Comparison of ENCODE assay signal across 1 cellular context in the genomic region with DNA sequence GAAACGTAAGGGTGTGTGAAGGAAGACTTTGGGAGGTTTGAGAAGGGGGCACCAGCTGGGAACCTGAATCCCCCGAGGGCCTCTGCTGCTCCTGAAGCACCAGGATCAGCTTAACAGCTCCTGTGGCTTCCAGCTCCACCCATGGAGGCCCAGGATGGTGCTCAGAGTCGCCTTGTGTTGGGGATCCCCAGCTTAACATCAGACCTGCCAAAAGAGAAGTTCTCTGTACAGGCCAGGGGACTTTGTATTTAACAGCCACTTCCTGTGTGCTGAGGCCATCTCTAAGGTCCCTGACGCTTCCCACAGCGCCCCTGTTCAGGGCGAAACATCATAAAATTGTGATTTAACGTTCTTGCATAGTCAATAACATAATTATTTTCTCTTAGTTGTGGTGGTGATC.
TF ChIP-seq lines count a peak whose summit lies in the region.

No MANE protein-coding gene starts in this region.

TF ChIP-seq in GM12878, 131 proteins besides CTCF, POLR2A, EP300 and RAD21 (continued from another document):
- TF ChIP-seq, protein P1, sequence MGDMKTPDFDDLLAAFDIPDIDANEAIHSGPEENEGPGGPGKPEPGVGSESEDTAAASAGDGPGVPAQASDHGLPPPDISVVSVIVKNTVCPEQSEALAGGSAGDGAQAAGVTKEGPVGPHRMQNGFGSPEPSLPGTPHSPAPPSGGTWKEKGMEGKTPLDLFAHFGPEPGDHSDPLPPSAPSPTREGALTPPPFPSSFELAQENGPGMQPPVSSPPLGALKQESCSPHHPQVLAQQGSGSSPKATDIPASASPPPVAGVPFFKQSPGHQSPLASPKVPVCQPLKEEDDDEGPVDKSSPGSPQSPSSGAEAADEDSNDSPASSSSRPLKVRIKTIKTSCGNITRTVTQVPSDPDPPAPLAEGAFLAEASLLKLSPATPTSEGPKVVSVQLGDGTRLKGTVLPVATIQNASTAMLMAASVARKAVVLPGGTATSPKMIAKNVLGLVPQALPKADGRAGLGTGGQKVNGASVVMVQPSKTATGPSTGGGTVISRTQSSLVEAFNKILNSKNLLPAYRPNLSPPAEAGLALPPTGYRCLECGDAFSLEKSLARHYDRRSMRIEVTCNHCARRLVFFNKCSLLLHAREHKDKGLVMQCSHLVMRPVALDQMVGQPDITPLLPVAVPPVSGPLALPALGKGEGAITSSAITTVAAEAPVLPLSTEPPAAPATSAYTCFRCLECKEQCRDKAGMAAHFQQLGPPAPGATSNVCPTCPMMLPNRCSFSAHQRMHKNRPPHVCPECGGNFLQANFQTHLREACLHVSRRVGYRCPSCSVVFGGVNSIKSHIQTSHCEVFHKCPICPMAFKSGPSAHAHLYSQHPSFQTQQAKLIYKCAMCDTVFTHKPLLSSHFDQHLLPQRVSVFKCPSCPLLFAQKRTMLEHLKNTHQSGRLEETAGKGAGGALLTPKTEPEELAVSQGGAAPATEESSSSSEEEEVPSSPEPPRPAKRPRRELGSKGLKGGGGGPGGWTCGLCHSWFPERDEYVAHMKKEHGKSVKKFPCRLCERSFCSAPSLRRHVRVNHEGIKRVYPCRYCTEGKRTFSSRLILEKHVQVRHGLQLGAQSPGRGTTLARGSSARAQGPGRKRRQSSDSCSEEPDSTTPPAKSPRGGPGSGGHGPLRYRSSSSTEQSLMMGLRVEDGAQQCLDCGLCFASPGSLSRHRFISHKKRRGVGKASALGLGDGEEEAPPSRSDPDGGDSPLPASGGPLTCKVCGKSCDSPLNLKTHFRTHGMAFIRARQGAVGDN (IDR thresholded peaks at IDR 0.05), result peak; percentile 71
- peak; percentile 36; the same call in 1 of the 2 replicates for TF ChIP-seq MTA2 (IDR thresholded peaks at IDR 0.05; ENCODE audit: low read depth)
- TF ChIP-seq DPF2 (IDR thresholded peaks at IDR 0.05), result peak; percentile 46; the same call in 1 of the 2 replicates
- no peak for TF ChIP-seq BMI1 (IDR thresholded peaks at IDR 0.05; ENCODE audit: borderline replicate concordance)
- TF ChIP-seq, protein P2, sequence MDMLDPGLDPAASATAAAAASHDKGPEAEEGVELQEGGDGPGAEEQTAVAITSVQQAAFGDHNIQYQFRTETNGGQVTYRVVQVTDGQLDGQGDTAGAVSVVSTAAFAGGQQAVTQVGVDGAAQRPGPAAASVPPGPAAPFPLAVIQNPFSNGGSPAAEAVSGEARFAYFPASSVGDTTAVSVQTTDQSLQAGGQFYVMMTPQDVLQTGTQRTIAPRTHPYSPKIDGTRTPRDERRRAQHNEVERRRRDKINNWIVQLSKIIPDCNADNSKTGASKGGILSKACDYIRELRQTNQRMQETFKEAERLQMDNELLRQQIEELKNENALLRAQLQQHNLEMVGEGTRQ (IDR thresholded peaks at IDR 0.05; ENCODE audit: borderline replicate concordance, low read depth, low read length), result no peak
- no peak for TF ChIP-seq ASH2L (IDR thresholded peaks at IDR 0.05; ENCODE audit: borderline replicate concordance, low read depth)
- TF ChIP-seq, protein P3, sequence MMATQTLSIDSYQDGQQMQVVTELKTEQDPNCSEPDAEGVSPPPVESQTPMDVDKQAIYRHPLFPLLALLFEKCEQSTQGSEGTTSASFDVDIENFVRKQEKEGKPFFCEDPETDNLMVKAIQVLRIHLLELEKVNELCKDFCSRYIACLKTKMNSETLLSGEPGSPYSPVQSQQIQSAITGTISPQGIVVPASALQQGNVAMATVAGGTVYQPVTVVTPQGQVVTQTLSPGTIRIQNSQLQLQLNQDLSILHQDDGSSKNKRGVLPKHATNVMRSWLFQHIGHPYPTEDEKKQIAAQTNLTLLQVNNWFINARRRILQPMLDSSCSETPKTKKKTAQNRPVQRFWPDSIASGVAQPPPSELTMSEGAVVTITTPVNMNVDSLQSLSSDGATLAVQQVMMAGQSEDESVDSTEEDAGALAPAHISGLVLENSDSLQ (IDR thresholded peaks at IDR 0.05), result no peak
- TF ChIP-seq EED (IDR thresholded peaks at IDR 0.05; ENCODE audit: low read depth), result peak; percentile 51; the same call in 1 of the 2 replicates
- peak; percentile 56 for TF ChIP-seq MEF2B (IDR thresholded peaks at IDR 0.05; ENCODE audit: partially characterized antibody, poor library complexity, severe bottlenecking)
- TF ChIP-seq TCF12 (IDR thresholded peaks at IDR 0.05; ENCODE audit: low read depth, low read length), result no peak
- TF ChIP-seq NR2F1 (conservative IDR thresholded peaks at IDR 0.05), result 0 out of 2 replicates have a peak, but pooled peaks have one; percentile 11
- peak; percentile 26 to 50; a peak in 3 of 4 replicates for TF ChIP-seq IKZF2 (IDR thresholded peaks at IDR 0.05)
- peak; percentile 53 for TF ChIP-seq IKZF1 (conservative IDR thresholded peaks at IDR 0.05)
- no peak for TF ChIP-seq CHD2 (IDR thresholded peaks at IDR 0.05; ENCODE audit: borderline replicate concordance, low read depth, low read length)
- peak; percentile 29; the same call in 1 of the 2 replicates for TF ChIP-seq RUNX3 (IDR thresholded peaks at IDR 0.05; ENCODE audit: low read length)
- TF ChIP-seq YY1 (IDR thresholded peaks at IDR 0.05; ENCODE audit: low read depth, low read length), result peak; percentile 44; the same call in 1 of the 2 replicates
- TF ChIP-seq POU2F2 (IDR thresholded peaks at IDR 0.05; ENCODE audit: borderline replicate concordance, low read depth, low read length), result 0 out of 3 replicates have a peak, but pooled peaks have one; percentile 19
- peak; percentile 39; the same call in 1 of the 2 replicates for TF ChIP-seq SPI1 (IDR thresholded peaks at IDR 0.05; ENCODE audit: borderline replicate concordance, insufficient read depth, low read depth, low read length)
TF ChIP-seq in GM12878: peak in this region for 14.
